ENCODE assay signal across 5 cellular contexts in the genomic region with DNA sequence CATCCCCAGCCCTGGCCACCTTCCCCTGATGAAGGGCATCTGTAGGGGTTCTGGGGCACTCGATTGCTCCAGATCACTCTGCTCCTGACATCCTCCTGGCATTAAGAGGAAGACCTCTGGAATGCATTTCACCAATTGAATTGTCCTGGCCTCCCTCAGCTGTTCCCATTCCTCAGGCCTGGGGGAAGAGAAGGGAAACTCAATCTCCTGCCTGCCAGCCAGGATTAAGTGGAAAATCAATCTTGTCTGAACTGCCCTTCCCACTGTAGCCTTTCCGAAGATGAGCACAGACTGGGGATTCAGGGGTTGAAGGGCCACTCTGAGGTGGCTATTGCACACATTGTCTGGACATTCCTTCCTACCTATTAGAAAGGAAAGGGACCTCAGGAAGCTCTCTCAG.
"Had no signal": no experiment of that assay in that cellular context is flagged by ENCODE, and none has a peak within 500 bp of the region (broad histone marks: within the 10 kb centered on the region; RNA-seq: fewer than 3 reads in every experiment).

No MANE protein-coding gene starts in this region.

- H3K9ac ChIP-seq: GM23248 had no signal

- H2AFZ ChIP-seq: GM23248 had no signal

- DNase-seq: GM23248, GOT3, H9, HCEC 1CT, IMR-90 had no signal

- H3K4me3 ChIP-seq: GM23248 had no signal

- H3K27ac ChIP-seq: GM23248 had no signal
